Comparison of ENCODE assay signal across 27 cellular contexts in genomic region chrX:31743004-31743403, GRCh38.
"Had no signal": no experiment of that assay in that cellular context is flagged by ENCODE, and none has a peak within 500 bp of the region (broad histone marks: within the 10 kb centered on the region; RNA-seq: fewer than 3 reads in every experiment).

No MANE protein-coding gene starts in this region.

- H3K9me3 ChIP-seq: left ventricle myocardium inferior, neutrophil, suprapubic skin, thoracic aorta, tibial artery, upper lobe of right lung had no signal

- H2AFZ ChIP-seq: neural progenitor cell had no signal

- H3K27me3 Mint-ChIP-seq: naive B cell; progenitor cell of endocrine pancreas; stimulated activated naive CD8-positive, alpha-beta T cell treated with anti-CD3 and anti-CD28 coated beads, Interleukin-15, Interleukin-2, amounts not matched to agents 100 ng/mL and 50 ng/mL, for 24 hours had no signal

- H3K27ac Mint-ChIP-seq: mesothelial cell of epicardium; naive B cell; natural killer cell; nephron progenitor cell; neural progenitor cell; progenitor cell of endocrine pancreas; stimulated activated effector memory CD8-positive, alpha-beta T cell treated with anti-CD3 and anti-CD28 coated beads, Interleukin-12 subunit alpha, Interleukin-12 subunit beta, amount 100 ng/mL, for 72 hours; stimulated activated naive CD8-positive, alpha-beta T cell treated with anti-CD3 and anti-CD28 coated beads, Interleukin-15, Interleukin-2, amounts not matched to agents 100 ng/mL and 50 ng/mL, for 24 hours had no signal

- H3K4me1 Mint-ChIP-seq: naive B cell; natural killer cell; neural progenitor cell; stimulated activated effector memory CD8-positive, alpha-beta T cell treated with anti-CD3 and anti-CD28 coated beads, Interleukin-12 subunit alpha, Interleukin-12 subunit beta, amount 100 ng/mL, for 72 hours had no signal

- H3K36me3 Mint-ChIP-seq: mesothelial cell of epicardium; naive B cell; natural killer cell; stimulated activated effector memory CD8-positive, alpha-beta T cell treated with anti-CD3 and anti-CD28 coated beads, Interleukin-12 subunit alpha, Interleukin-12 subunit beta, amount 100 ng/mL, for 72 hours had no signal

- H3K4me3 Mint-ChIP-seq: mesothelial cell of epicardium; naive B cell; natural killer cell; nephron progenitor cell; neural progenitor cell; stimulated activated effector memory CD8-positive, alpha-beta T cell treated with anti-CD3 and anti-CD28 coated beads, Interleukin-12 subunit alpha, Interleukin-12 subunit beta, amount 100 ng/mL, for 72 hours; stimulated activated naive CD8-positive, alpha-beta T cell treated with anti-CD3 and anti-CD28 coated beads, Interleukin-15, Interleukin-2, amounts not matched to agents 100 ng/mL and 50 ng/mL, for 24 hours had no signal

- H3K4me2 ChIP-seq: neural progenitor cell had no signal

- FAIRE-seq: urothelium cell line had no signal

- ATAC-seq: natural killer cell; right cardiac atrium; sciatic nerve; stimulated activated effector memory CD8-positive, alpha-beta T cell treated with anti-CD3 and anti-CD28 coated beads, Interleukin-12 subunit alpha, Interleukin-12 subunit beta, amount 100 ng/mL, for 72 hours; upper lobe of right lung had no signal

- H3K4me1 ChIP-seq: left ventricle myocardium inferior, neural progenitor cell, suprapubic skin, upper lobe of right lung had no signal

- H3K4me3 ChIP-seq: left ventricle myocardium inferior, lung, neural progenitor cell, skin epidermis, suprapubic skin, thoracic aorta, tibial artery, upper lobe of right lung had no signal

- H3K27ac ChIP-seq: left ventricle myocardium inferior, neural progenitor cell, neutrophil, skin epidermis, suprapubic skin, thoracic aorta, tibial artery, upper lobe of right lung had no signal

- H3K27me3 ChIP-seq: neural progenitor cell, neutrophil, suprapubic skin, tibial artery, upper lobe of right lung had no signal

- H3K36me3 ChIP-seq: left ventricle myocardium inferior, neural progenitor cell, neutrophil, suprapubic skin, thoracic aorta, tibial artery, upper lobe of right lung had no signal

- DNase-seq: islet precursor cell; left ventricle myocardium inferior; mesendoderm; naive B cell; natural killer cell; nephron progenitor cell; occipital lobe; stimulated activated CD4-positive, alpha-beta T cell treated with anti-CD3 and anti-CD28 coated beads, Interleukin-12 subunit alpha, Interleukin-12 subunit beta, amount 100 ng/mL, for 4 hours; stimulated activated CD4-positive, alpha-beta T cell treated with anti-CD3 and anti-CD28 coated beads, Interleukin-15, amount 100 ng/mL, for 24 hours; stimulated activated CD4-positive, alpha-beta T cell treated with anti-CD3 and anti-CD28 coated beads, Interleukin-4, amount 100 ng/mL, for 24 hours; stimulated activated naive CD4-positive, alpha-beta T cell; tibial artery; trophoblast cell; upper lobe of right lung had no signal

- H3K9ac ChIP-seq: neural progenitor cell had no signal
